ENCODE assay signal across 3 cellular contexts in genomic region chr21:36477001-36477400, GRCh38.
TF ChIP-seq lines count a peak whose summit lies in the region.

No MANE protein-coding gene starts in this region.

TF ChIP-seq in SK-N-SH, 30 proteins besides CTCF, POLR2A, EP300 and RAD21 (continues in another document):
- TF ChIP-seq TAF1 (IDR thresholded peaks at IDR 0.05; ENCODE audit: borderline replicate concordance, low read depth, low read length): no peak
- TF ChIP-seq TCF12 (IDR thresholded peaks at IDR 0.05): no peak
- no peak for TF ChIP-seq ZBTB33 (IDR thresholded peaks at IDR 0.05; ENCODE audit: borderline replicate concordance, low read depth)
- TF ChIP-seq JUND (IDR thresholded peaks at IDR 0.05): no peak
- no peak for TF ChIP-seq EZH2phosphoT487 (IDR thresholded peaks at IDR 0.05; ENCODE audit: borderline replicate concordance, low read depth)
- no peak for TF ChIP-seq TEAD4 (IDR thresholded peaks at IDR 0.05; ENCODE audit: borderline replicate concordance, insufficient read depth)
- no peak for TF ChIP-seq IRF3 (IDR thresholded peaks at IDR 0.05; ENCODE audit: low read depth, low read length)
- TF ChIP-seq RXRA (IDR thresholded peaks at IDR 0.05; ENCODE audit: borderline replicate concordance, low read depth): no peak
- TF ChIP-seq RCOR1 (IDR thresholded peaks at IDR 0.05; ENCODE audit: low read length): no peak
- TF ChIP-seq, protein P1, sequence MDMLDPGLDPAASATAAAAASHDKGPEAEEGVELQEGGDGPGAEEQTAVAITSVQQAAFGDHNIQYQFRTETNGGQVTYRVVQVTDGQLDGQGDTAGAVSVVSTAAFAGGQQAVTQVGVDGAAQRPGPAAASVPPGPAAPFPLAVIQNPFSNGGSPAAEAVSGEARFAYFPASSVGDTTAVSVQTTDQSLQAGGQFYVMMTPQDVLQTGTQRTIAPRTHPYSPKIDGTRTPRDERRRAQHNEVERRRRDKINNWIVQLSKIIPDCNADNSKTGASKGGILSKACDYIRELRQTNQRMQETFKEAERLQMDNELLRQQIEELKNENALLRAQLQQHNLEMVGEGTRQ (IDR thresholded peaks at IDR 0.05; ENCODE audit: borderline replicate concordance, low read depth, low read length): no peak
- TF ChIP-seq FOXM1 (IDR thresholded peaks at IDR 0.05; ENCODE audit: low read depth): no peak
- TF ChIP-seq RFX5 (IDR thresholded peaks at IDR 0.05; ENCODE audit: low read length): no peak
- no peak for TF ChIP-seq NFIC (IDR thresholded peaks at IDR 0.05; ENCODE audit: borderline replicate concordance)

TF ChIP-seq in SK-N-SH treated with all-trans-retinoic acid at 6 μM for 48 hours, 23 proteins besides CTCF, POLR2A, EP300 and RAD21:
- TF ChIP-seq, protein P2, sequence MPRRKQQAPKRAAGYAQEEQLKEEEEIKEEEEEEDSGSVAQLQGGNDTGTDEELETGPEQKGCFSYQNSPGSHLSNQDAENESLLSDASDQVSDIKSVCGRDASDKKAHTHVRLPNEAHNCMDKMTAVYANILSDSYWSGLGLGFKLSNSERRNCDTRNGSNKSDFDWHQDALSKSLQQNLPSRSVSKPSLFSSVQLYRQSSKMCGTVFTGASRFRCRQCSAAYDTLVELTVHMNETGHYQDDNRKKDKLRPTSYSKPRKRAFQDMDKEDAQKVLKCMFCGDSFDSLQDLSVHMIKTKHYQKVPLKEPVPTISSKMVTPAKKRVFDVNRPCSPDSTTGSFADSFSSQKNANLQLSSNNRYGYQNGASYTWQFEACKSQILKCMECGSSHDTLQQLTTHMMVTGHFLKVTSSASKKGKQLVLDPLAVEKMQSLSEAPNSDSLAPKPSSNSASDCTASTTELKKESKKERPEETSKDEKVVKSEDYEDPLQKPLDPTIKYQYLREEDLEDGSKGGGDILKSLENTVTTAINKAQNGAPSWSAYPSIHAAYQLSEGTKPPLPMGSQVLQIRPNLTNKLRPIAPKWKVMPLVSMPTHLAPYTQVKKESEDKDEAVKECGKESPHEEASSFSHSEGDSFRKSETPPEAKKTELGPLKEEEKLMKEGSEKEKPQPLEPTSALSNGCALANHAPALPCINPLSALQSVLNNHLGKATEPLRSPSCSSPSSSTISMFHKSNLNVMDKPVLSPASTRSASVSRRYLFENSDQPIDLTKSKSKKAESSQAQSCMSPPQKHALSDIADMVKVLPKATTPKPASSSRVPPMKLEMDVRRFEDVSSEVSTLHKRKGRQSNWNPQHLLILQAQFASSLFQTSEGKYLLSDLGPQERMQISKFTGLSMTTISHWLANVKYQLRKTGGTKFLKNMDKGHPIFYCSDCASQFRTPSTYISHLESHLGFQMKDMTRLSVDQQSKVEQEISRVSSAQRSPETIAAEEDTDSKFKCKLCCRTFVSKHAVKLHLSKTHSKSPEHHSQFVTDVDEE (CRISPR knock-in tag; IDR thresholded peaks at IDR 0.05): no peak
- TF ChIP-seq ISL1 (CRISPR knock-in tag; IDR thresholded peaks at IDR 0.05) (no peak), BACH2 (CRISPR knock-in tag; IDR thresholded peaks at IDR 0.05; ENCODE audit: borderline replicate concordance) (no peak), ZNF8 (CRISPR knock-in tag; IDR thresholded peaks at IDR 0.05) (no peak), TOX (CRISPR knock-in tag; IDR thresholded peaks at IDR 0.05; ENCODE audit: borderline replicate concordance) (no peak), TCF4 (CRISPR knock-in tag; IDR thresholded peaks at IDR 0.05; ENCODE audit: borderline replicate concordance) (no peak), PATZ1 (CRISPR knock-in tag; IDR thresholded peaks at IDR 0.05; ENCODE audit: borderline replicate concordance) (no peak), ESRRG (CRISPR knock-in tag; IDR thresholded peaks at IDR 0.05) (no peak), RARB (CRISPR knock-in tag; IDR thresholded peaks at IDR 0.05) (no peak), SNAI2 (CRISPR knock-in tag; IDR thresholded peaks at IDR 0.05) (no peak), ZC3H10 (CRISPR knock-in tag; IDR thresholded peaks at IDR 0.05) (no peak), ZFP3 (CRISPR knock-in tag; IDR thresholded peaks at IDR 0.05) (no peak), PPARA (CRISPR knock-in tag; IDR thresholded peaks at IDR 0.05; ENCODE audit: borderline replicate concordance) (no peak), GLIS3 (CRISPR knock-in tag; IDR thresholded peaks at IDR 0.05) (no peak), CSDC2 (CRISPR knock-in tag; IDR thresholded peaks at IDR 0.05) (no peak), ZNF565 (CRISPR knock-in tag; conservative IDR thresholded peaks at IDR 0.05; ENCODE audit: low read depth) (no peak), CREB5 (CRISPR knock-in tag; IDR thresholded peaks at IDR 0.05; ENCODE audit: low read depth) (no peak)
- TF ChIP-seq, protein P3, sequence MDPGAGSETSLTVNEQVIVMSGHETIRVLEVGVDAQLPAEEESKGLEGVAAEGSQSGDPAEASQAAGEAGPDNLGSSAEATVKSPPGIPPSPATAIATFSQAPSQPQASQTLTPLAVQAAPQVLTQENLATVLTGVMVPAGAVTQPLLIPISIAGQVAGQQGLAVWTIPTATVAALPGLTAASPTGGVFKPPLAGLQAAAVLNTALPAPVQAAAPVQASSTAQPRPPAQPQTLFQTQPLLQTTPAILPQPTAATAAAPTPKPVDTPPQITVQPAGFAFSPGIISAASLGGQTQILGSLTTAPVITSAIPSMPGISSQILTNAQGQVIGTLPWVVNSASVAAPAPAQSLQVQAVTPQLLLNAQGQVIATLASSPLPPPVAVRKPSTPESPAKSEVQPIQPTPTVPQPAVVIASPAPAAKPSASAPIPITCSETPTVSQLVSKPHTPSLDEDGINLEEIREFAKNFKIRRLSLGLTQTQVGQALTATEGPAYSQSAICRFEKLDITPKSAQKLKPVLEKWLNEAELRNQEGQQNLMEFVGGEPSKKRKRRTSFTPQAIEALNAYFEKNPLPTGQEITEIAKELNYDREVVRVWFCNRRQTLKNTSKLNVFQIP (CRISPR knock-in tag; IDR thresholded peaks at IDR 0.05; ENCODE audit: borderline replicate concordance, low read depth): no peak
TF ChIP-seq in SK-N-SH treated with all-trans-retinoic acid at 6 μM for 48 hours: peak in this region for 0.

TF ChIP-seq in endothelial cell of umbilical vein, 7 proteins besides CTCF, POLR2A, EP300 and RAD21 (continued from another document):
- TF ChIP-seq FOS (IDR thresholded peaks at IDR 0.05; ENCODE audit: borderline replicate concordance, insufficient read depth, low read length): no peak
- TF ChIP-seq GATA2 (IDR thresholded peaks at IDR 0.05; ENCODE audit: insufficient read depth, insufficient read length, low read depth, low read length): no peak
- no peak for TF ChIP-seq JUN (IDR thresholded peaks at IDR 0.05; ENCODE audit: borderline replicate concordance, insufficient read depth, insufficient read length, low read depth)
- no peak for TF ChIP-seq POLR2AphosphoS5 (IDR thresholded peaks at IDR 0.05; ENCODE audit: insufficient read depth, low read depth, low read length)
- TF ChIP-seq, protein P4, sequence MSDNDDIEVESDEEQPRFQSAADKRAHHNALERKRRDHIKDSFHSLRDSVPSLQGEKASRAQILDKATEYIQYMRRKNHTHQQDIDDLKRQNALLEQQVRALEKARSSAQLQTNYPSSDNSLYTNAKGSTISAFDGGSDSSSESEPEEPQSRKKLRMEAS (IDR thresholded peaks at IDR 0.05; ENCODE audit: insufficient read depth, insufficient read length): no peak
